In the genomic region with DNA sequence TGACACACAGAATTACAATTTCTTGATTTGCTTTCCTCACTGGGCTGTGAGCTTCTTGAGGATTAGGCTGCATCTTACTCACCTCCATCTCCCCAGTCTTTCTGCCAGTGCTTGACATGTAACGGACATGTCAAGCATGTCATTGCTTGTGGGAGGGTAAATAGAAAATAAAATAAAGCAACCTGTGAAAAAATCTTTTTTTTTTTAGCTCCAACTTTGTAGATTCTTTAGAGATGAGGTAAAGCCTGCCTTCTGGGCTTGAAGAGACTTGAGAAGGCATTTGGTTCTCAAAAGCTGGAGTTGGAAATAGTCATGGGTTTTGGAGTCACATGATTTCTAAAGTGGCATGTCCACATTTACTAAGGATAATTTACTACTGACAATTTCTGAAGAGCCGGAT, we compare ENCODE assay signal across 9 cellular contexts.
DNase-seq lines count a peak whose midpoint lies in the region; ATAC-seq and TF ChIP-seq lines count a peak whose summit lies in the region.
"Had no signal": no experiment of that assay in that cellular context is flagged by ENCODE, and none has a peak within 500 bp of the region (broad histone marks: within the 10 kb centered on the region; RNA-seq: fewer than 3 reads in every experiment).

No MANE protein-coding gene starts in this region.

- H3K9me2 ChIP-seq in MM.1S (replicated peaks; ENCODE audit: insufficient read depth, low read length), result no peaks in the 10 kb centered on the region

- peaks cover 15% of the 10 kb centered on the region for H3K4me1 ChIP-seq in MM.1S (ENCODE audit: low read length)

- no peaks in the 10 kb centered on the region for H3K27me3 ChIP-seq in GM06990 (replicated peaks; ENCODE audit: control insufficient read depth, insufficient read depth, low read length)
- no peaks in the 10 kb centered on the region for H3K27me3 ChIP-seq in MM.1S (replicated peaks; ENCODE audit: insufficient read depth, low read length)

- no peaks in the 10 kb centered on the region for H3K79me2 ChIP-seq in MM.1S (ENCODE audit: low read length)

- H3K4me3 ChIP-seq in GM06990 (replicated peaks; ENCODE audit: low read depth, low read length) (peak overlapping the region; percentile 25; the same call in 1 of the 2 replicates), MM.1S (ENCODE audit: low read length) (peak overlapping the region; percentile 15; the same call in 1 of the 2 replicates)

- H3K4me2 ChIP-seq in MM.1S (ENCODE audit: low read depth, low read length), result peak overlapping the region; percentile 69

- no peak overlapping the region; the same call in 1 of the 2 replicates for H3K9ac ChIP-seq in MM.1S (ENCODE audit: low read length)

- TF ChIP-seq CTCF in GM06990 (IDR thresholded peaks at IDR 0.05; ENCODE audit: insufficient read depth, low read length, poor library complexity, severe bottlenecking) (no peak), MM.1S (IDR thresholded peaks at IDR 0.05; ENCODE audit: low read length) (no peak)

- ATAC-seq in esophagus mucosa (peak; percentile 54), sciatic nerve (peak; percentile 23), HG02623 (IDR thresholded peaks at IDR 0.05; ENCODE audit: unreplicated experiment) (no peak)

- H3K9me3 ChIP-seq in MM.1S (replicated peaks; ENCODE audit: insufficient read depth, low read length), result no peaks in the 10 kb centered on the region

- peak overlapping the region; percentile 32; the same call in 1 of the 2 replicates for H3K27ac ChIP-seq in MM.1S (ENCODE audit: low read length)
- H3K27ac ChIP-seq: HL-60 had no signal

- intact Hi-C loops in sciatic nerve (cut with DNase I), result no loop called here

- peaks cover 14% of the 10 kb centered on the region for H3F3A ChIP-seq in MM.1S (ENCODE audit: insufficient read depth, low read length)

- no peaks in the 10 kb centered on the region for H4K20me1 ChIP-seq in MM.1S (ENCODE audit: insufficient read depth, low read length)

- H2AFZ ChIP-seq in MM.1S (ENCODE audit: low read length), result peak overlapping the region; percentile 48

- H3K36me3 ChIP-seq in GM06990 (ENCODE audit: control insufficient read depth, insufficient read depth, low read length) (no peaks in the 10 kb centered on the region), MM.1S (replicated peaks; ENCODE audit: insufficient read depth, low read length) (no peaks in the 10 kb centered on the region)

- DNase-seq in GM06990 (ENCODE audit: extremely low read depth, insufficient read length) (no peak), MM.1S (no peak), sciatic nerve (ENCODE audit: low spot score) (no peak), T-helper 9 cell (no peak), iPS-NIHi7 (ENCODE audit: extremely low spot score) (no peak), NCI-H146 (lab: John Stamatoyannopoulos, UW) (no peak)
